Comparison of ENCODE assay signal across 1 cellular context in the genomic region with DNA sequence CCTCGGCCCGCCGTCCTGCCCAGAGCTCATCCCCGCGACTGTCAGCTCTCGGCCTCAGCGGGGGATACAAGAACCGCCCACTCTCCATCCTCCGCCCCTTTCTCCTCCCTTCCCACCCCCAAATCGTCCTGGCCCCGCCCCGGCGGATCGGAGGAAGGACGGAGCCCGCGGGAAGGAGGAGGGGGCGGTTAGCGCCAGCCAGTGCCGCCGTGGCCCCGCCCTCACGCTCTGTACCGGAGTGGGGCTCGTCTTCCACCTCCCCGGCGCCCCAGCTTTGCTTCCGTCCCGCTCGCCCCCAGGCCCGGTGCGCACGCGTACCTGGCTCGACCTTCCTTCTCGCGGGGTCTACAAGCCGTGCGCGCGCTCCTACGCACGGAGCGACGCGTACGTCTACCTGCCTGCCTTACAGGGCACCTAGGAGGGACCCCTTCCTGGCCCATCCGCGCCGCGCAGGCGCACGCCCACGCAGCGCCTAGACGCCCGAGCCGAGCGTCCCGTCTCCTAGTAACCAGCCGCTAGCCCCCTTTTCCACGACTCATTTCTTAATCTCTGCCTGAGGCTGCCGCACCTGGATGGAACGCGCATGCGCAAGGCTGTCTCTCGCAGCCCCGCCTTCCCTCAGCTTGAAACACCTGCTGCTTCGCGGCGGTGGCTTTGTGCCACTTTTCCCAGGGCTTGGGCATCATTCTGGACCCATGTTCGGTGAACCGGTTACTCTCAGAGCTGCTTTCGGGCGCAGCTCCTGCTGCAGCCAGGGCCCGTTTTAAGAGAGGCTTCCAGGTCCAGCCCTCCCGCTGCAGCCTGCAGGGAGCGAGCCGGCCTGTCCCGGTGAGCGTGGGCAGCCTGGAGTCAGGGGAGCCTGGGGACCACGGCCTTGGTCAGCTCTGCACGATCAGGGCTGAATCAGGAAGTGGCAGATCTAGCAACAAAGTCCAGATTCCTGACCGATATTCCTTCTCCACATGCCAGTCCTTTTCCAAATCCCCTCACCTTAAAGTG.
A peak's percentile ranks its signal among the peaks of the same experiment; 100 is the strongest.
TF ChIP-seq lines count a peak whose summit lies in the region.

A gene with protein sequence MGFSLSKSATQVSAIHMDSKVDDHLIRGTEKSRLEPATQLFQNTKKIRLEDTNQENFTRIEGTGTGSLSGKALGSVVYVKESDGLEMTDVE (plus strand): TSS at position 598 of the 999 bp plus-strand sequence. CDS start 8,852 bp downstream, outside the sequence.

TF ChIP-seq in HepG2, 621 proteins besides CTCF, POLR2A, EP300 and RAD21 (continued from another document and continues in another):
- TF ChIP-seq ZNF562 (CRISPR knock-in tag; IDR thresholded peaks at IDR 0.05; ENCODE audit: borderline replicate concordance): no peak
- TF ChIP-seq ZNF678 (CRISPR knock-in tag; IDR thresholded peaks at IDR 0.05): no peak; the same call in 1 of the 2 replicates
- TF ChIP-seq, protein P1, sequence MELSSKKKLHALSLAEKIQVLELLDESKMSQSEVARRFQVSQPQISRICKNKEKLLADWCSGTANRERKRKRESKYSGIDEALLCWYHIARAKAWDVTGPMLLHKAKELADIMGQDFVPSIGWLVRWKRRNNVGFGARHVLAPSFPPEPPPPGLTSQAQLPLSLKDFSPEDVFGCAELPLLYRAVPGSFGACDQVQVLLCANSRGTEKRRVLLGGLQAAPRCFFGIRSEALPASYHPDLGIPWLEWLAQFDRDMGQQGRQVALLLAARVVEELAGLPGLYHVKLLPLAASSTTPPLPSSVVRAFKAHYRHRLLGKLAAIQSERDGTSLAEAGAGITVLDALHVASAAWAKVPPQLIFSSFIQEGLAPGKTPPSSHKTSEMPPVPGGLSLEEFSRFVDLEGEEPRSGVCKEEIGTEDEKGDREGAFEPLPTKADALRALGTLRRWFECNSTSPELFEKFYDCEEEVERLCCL (CRISPR knock-in tag; IDR thresholded peaks at IDR 0.05; ENCODE audit: borderline replicate concordance): peak; percentile 80; the same call in 1 of the 2 replicates
- no peak for TF ChIP-seq ONECUT2 (CRISPR knock-in tag; IDR thresholded peaks at IDR 0.05)
- no peak for TF ChIP-seq MZF1 (CRISPR knock-in tag; IDR thresholded peaks at IDR 0.05; ENCODE audit: borderline replicate concordance)
- TF ChIP-seq MED8 (CRISPR knock-in tag; IDR thresholded peaks at IDR 0.05; ENCODE audit: insufficient replicate concordance): peak; percentile 81
- TF ChIP-seq, protein P2, sequence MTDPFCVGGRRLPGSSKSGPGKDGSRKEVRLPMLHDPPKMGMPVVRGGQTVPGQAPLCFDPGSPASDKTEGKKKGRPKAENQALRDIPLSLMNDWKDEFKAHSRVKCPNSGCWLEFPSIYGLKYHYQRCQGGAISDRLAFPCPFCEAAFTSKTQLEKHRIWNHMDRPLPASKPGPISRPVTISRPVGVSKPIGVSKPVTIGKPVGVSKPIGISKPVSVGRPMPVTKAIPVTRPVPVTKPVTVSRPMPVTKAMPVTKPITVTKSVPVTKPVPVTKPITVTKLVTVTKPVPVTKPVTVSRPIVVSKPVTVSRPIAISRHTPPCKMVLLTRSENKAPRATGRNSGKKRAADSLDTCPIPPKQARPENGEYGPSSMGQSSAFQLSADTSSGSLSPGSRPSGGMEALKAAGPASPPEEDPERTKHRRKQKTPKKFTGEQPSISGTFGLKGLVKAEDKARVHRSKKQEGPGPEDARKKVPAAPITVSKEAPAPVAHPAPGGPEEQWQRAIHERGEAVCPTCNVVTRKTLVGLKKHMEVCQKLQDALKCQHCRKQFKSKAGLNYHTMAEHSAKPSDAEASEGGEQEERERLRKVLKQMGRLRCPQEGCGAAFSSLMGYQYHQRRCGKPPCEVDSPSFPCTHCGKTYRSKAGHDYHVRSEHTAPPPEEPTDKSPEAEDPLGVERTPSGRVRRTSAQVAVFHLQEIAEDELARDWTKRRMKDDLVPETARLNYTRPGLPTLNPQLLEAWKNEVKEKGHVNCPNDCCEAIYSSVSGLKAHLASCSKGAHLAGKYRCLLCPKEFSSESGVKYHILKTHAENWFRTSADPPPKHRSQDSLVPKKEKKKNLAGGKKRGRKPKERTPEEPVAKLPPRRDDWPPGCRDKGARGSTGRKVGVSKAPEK (CRISPR knock-in tag; IDR thresholded peaks at IDR 0.05; ENCODE audit: borderline replicate concordance): peak; percentile 78; the same call in 1 of the 2 replicates
- TF ChIP-seq, protein P3, sequence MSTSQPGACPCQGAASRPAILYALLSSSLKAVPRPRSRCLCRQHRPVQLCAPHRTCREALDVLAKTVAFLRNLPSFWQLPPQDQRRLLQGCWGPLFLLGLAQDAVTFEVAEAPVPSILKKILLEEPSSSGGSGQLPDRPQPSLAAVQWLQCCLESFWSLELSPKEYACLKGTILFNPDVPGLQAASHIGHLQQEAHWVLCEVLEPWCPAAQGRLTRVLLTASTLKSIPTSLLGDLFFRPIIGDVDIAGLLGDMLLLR (CRISPR knock-in tag; IDR thresholded peaks at IDR 0.05): peak; percentile 64
- no peak for TF ChIP-seq SKI (IDR thresholded peaks at IDR 0.05; ENCODE audit: partially characterized antibody)
- peak; percentile 84 for TF ChIP-seq MEF2D (CRISPR knock-in tag; IDR thresholded peaks at IDR 0.05)
- TF ChIP-seq HOXA7 (CRISPR knock-in tag; IDR thresholded peaks at IDR 0.05): no peak
- TF ChIP-seq, protein P4, sequence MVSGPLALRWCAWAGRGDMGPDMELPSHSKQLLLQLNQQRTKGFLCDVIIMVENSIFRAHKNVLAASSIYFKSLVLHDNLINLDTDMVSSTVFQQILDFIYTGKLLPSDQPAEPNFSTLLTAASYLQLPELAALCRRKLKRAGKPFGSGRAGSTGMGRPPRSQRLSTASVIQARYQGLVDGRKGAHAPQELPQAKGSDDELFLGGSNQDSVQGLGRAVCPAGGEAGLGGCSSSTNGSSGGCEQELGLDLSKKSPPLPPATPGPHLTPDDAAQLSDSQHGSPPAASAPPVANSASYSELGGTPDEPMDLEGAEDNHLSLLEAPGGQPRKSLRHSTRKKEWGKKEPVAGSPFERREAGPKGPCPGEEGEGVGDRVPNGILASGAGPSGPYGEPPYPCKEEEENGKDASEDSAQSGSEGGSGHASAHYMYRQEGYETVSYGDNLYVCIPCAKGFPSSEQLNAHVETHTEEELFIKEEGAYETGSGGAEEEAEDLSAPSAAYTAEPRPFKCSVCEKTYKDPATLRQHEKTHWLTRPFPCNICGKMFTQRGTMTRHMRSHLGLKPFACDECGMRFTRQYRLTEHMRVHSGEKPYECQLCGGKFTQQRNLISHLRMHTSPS (CRISPR knock-in tag; IDR thresholded peaks at IDR 0.05; ENCODE audit: low read depth): peak; percentile 66; the same call in 1 of the 2 replicates
- TF ChIP-seq MAFF (IDR thresholded peaks at IDR 0.05; ENCODE audit: low read depth, low read length): no peak
- peak; percentile 56 for TF ChIP-seq ZNF766 (CRISPR knock-in tag; IDR thresholded peaks at IDR 0.05; ENCODE audit: borderline replicate concordance)
- no peak for TF ChIP-seq EHMT2 (IDR thresholded peaks at IDR 0.05; ENCODE audit: borderline replicate concordance, low read depth, low read length)
- TF ChIP-seq ZNF432 (CRISPR knock-in tag; IDR thresholded peaks at IDR 0.05; ENCODE audit: borderline replicate concordance): no peak
- peak; percentile 13; the same call in 1 of the 2 replicates for TF ChIP-seq ZNF792 (CRISPR knock-in tag; IDR thresholded peaks at IDR 0.05)
- TF ChIP-seq YY1 (IDR thresholded peaks at IDR 0.05; ENCODE audit: insufficient read depth, insufficient replicate concordance, low read depth, low read length): peak; percentile 59
- TF ChIP-seq ZFAT (CRISPR knock-in tag; conservative IDR thresholded peaks at IDR 0.05): no peak
- peak; percentile 57; the same call in 1 of the 2 replicates for TF ChIP-seq BORCS8-MEF2B (CRISPR knock-in tag; IDR thresholded peaks at IDR 0.05)
- TF ChIP-seq, protein P5, sequence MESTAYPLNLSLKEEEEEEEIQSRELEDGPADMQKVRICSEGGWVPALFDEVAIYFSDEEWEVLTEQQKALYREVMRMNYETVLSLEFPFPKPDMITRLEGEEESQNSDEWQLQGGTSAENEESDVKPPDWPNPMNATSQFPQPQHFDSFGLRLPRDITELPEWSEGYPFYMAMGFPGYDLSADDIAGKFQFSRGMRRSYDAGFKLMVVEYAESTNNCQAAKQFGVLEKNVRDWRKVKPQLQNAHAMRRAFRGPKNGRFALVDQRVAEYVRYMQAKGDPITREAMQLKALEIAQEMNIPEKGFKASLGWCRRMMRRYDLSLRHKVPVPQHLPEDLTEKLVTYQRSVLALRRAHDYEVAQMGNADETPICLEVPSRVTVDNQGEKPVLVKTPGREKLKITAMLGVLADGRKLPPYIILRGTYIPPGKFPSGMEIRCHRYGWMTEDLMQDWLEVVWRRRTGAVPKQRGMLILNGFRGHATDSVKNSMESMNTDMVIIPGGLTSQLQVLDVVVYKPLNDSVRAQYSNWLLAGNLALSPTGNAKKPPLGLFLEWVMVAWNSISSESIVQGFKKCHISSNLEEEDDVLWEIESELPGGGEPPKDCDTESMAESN (CRISPR knock-in tag; conservative IDR thresholded peaks at IDR 0.05): peak; percentile 97
- TF ChIP-seq TP53 (CRISPR knock-in tag; conservative IDR thresholded peaks at IDR 0.05): no peak
- TF ChIP-seq ELF1 (CRISPR knock-in tag; IDR thresholded peaks at IDR 0.05): peak; percentile 84
- TF ChIP-seq ZNF777 (CRISPR knock-in tag; IDR thresholded peaks at IDR 0.05): peak; percentile 81
- no peak for TF ChIP-seq SMC3 (IDR thresholded peaks at IDR 0.05; ENCODE audit: low read length)
- no peak; the same call in 1 of the 2 replicates for TF ChIP-seq ZBTB1 (CRISPR knock-in tag; IDR thresholded peaks at IDR 0.05; ENCODE audit: borderline replicate concordance)
- 0 out of 2 replicates have a peak, but pooled peaks have one; percentile 8 for TF ChIP-seq BCL6 (CRISPR knock-in tag; IDR thresholded peaks at IDR 0.05)
- TF ChIP-seq GTF3A (CRISPR knock-in tag; conservative IDR thresholded peaks at IDR 0.05): 0 out of 2 replicates have a peak, but pooled peaks have one; percentile 64
- TF ChIP-seq, protein P6, sequence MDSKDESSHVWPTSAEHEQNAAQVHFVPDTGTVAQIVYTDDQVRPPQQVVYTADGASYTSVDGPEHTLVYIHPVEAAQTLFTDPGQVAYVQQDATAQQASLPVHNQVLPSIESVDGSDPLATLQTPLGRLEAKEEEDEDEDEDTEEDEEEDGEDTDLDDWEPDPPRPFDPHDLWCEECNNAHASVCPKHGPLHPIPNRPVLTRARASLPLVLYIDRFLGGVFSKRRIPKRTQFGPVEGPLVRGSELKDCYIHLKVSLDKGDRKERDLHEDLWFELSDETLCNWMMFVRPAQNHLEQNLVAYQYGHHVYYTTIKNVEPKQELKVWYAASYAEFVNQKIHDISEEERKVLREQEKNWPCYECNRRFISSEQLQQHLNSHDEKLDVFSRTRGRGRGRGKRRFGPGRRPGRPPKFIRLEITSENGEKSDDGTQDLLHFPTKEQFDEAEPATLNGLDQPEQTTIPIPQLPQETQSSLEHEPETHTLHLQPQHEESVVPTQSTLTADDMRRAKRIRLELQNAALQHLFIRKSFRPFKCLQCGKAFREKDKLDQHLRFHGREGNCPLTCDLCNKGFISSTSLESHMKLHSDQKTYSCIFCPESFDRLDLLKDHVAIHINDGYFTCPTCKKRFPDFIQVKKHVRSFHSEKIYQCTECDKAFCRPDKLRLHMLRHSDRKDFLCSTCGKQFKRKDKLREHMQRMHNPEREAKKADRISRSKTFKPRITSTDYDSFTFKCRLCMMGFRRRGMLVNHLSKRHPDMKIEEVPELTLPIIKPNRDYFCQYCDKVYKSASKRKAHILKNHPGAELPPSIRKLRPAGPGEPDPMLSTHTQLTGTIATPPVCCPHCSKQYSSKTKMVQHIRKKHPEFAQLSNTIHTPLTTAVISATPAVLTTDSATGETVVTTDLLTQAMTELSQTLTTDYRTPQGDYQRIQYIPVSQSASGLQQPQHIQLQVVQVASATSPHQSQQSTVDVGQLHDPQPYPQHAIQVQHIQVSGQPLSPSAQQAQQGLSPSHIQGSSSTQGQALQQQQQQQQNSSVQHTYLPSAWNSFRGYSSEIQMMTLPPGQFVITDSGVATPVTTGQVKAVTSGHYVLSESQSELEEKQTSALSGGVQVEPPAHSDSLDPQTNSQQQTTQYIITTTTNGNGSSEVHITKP (CRISPR knock-in tag; IDR thresholded peaks at IDR 0.05; ENCODE audit: low read depth): peak; percentile 41; the same call in 1 of the 2 replicates
- no peak for TF ChIP-seq FOXP1 (IDR thresholded peaks at IDR 0.05)
- TF ChIP-seq FOXP1 (CRISPR knock-in tag; IDR thresholded peaks at IDR 0.05): no peak
- TF ChIP-seq, protein P7, sequence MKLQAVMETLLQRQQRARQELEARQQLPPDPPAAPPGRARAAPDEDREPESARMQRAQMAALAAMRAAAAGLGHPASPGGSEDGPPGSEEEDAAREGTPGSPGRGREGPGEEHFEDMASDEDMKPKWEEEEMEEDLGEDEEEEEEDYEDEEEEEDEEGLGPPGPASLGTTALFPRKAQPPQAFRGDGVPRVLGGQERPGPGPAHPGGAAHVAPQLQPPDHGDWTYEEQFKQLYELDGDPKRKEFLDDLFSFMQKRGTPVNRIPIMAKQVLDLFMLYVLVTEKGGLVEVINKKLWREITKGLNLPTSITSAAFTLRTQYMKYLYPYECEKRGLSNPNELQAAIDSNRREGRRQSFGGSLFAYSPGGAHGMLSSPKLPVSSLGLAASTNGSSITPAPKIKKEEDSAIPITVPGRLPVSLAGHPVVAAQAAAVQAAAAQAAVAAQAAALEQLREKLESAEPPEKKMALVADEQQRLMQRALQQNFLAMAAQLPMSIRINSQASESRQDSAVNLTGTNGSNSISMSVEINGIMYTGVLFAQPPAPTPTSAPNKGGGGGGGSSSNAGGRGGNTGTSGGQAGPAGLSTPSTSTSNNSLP (IDR thresholded peaks at IDR 0.05; ENCODE audit: low read depth, low read length): no peak
- TF ChIP-seq NR2C2 (CRISPR knock-in tag; IDR thresholded peaks at IDR 0.05; ENCODE audit: borderline replicate concordance): peak; percentile 87
- peak; percentile 85 for TF ChIP-seq CHD2 (IDR thresholded peaks at IDR 0.05; ENCODE audit: low read depth, low read length)
- TF ChIP-seq ZMAT3 (CRISPR knock-in tag; conservative IDR thresholded peaks at IDR 0.05): peak; percentile 69
- peak; percentile 72; the same call in 1 of the 2 replicates for TF ChIP-seq ZNF138 (CRISPR knock-in tag; IDR thresholded peaks at IDR 0.05; ENCODE audit: low read depth)
- no peak for TF ChIP-seq FOXA1 (IDR thresholded peaks at IDR 0.05)
- TF ChIP-seq FOXA1 (CRISPR knock-in tag; IDR thresholded peaks at IDR 0.05): peak; percentile 30; the same call in 1 of the 2 replicates
- peak; percentile 91; the same call in 1 of the 2 replicates for TF ChIP-seq ZSCAN29 (CRISPR knock-in tag; conservative IDR thresholded peaks at IDR 0.05)
- TF ChIP-seq SMARCE1 (IDR thresholded peaks at IDR 0.05; ENCODE audit: borderline replicate concordance): no peak
- 0 out of 2 replicates have a peak, but pooled peaks have one; percentile 84 for TF ChIP-seq ISX (CRISPR knock-in tag; conservative IDR thresholded peaks at IDR 0.05)
- TF ChIP-seq, protein P8, sequence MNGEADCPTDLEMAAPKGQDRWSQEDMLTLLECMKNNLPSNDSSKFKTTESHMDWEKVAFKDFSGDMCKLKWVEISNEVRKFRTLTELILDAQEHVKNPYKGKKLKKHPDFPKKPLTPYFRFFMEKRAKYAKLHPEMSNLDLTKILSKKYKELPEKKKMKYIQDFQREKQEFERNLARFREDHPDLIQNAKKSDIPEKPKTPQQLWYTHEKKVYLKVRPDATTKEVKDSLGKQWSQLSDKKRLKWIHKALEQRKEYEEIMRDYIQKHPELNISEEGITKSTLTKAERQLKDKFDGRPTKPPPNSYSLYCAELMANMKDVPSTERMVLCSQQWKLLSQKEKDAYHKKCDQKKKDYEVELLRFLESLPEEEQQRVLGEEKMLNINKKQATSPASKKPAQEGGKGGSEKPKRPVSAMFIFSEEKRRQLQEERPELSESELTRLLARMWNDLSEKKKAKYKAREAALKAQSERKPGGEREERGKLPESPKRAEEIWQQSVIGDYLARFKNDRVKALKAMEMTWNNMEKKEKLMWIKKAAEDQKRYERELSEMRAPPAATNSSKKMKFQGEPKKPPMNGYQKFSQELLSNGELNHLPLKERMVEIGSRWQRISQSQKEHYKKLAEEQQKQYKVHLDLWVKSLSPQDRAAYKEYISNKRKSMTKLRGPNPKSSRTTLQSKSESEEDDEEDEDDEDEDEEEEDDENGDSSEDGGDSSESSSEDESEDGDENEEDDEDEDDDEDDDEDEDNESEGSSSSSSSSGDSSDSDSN (CRISPR knock-in tag; IDR thresholded peaks at IDR 0.05): peak; percentile 74
